In the genomic region with DNA sequence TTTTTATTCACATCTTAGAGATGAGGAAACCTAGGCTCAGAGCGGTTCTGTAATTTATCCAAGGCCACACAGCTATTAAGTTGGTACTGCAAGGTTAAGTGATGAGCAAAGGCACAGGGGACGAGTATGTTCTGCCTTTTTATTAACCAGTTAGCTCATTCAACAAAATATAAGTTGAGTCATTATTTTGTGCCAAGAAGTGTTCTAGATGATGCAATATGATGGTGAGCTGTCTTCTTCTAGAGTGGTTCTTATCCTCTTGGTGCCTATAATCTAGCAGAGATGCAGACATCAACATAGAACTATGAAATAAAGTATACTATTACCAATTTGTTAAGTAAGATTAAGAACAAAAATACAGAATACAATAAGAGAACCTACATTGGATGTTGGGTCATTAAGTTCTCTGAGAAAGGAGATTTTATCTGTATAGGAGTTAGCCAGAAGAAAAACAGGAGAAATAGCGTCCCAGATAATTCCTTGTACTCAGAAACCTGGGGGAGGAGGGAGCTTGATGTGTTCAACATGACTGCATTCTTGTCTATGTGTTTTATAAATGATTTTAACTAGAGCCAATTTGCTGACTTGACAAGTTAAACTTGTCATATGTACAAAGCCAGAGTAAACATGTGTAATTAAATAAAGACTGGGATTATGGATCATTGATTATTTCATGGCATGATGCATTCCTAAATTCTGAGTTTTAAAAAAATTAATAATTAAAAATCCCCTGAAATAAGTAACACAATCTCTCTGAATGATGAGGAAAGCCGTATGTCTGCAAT, we compare ENCODE assay signal across 16 cellular contexts.
DNase-seq lines count a peak whose midpoint lies in the region; ATAC-seq and TF ChIP-seq lines count a peak whose summit lies in the region.
"Had no signal": no experiment of that assay in that cellular context is flagged by ENCODE, and none has a peak within 500 bp of the region (broad histone marks: within the 10 kb centered on the region; RNA-seq: fewer than 3 reads in every experiment).

No MANE protein-coding gene starts in this region.

- no peak for TF ChIP-seq RAD21 in IMR-90 (IDR thresholded peaks at IDR 0.05; ENCODE audit: low read length)

- POLR2A ChIA-PET in IMR-90 (lab: Charles Lee; ENCODE audit: unreplicated experiment) (no interaction called here), PC-3 (lab: Charles Lee; ENCODE audit: unreplicated experiment) (no interaction called here)

- TF ChIP-seq POLR2A in IMR-90 (IDR thresholded peaks at IDR 0.05; ENCODE audit: low read depth, low read length) (no peak), esophagus muscularis mucosa (IDR thresholded peaks at IDR 0.05; ENCODE audit: low read depth) (no peak), heart left ventricle (IDR thresholded peaks at IDR 0.05) (no peak)

- peak overlapping the region; percentile 73 for H4K5ac ChIP-seq in IMR-90 (ENCODE audit: low read depth, low read length)

- no peak overlapping the region; the same call in 1 of the 2 replicates for H3K56ac ChIP-seq in IMR-90 (ENCODE audit: extremely low read depth, insufficient read depth, low read length)

- H3K27ac ChIP-seq in ACC112 (ENCODE audit: low read depth, low read length): peak overlapping the region; percentile 85
- peak overlapping the region; percentile 56; the same call in 1 of the 2 replicates for H3K27ac ChIP-seq in IMR-90 (ENCODE audit: insufficient read depth, low read length)
- peak overlapping the region in 3 of 4 donors; percentile 28 to 64 (median 48) for H3K27ac ChIP-seq in esophagus muscularis mucosa (replicated peaks in 1 of 4)
- H3K27ac ChIP-seq in PC-3 (ENCODE audit: low read length): no peak overlapping the region
- H3K27ac ChIP-seq in heart left ventricle: no peak overlapping the region
- H3K27ac ChIP-seq: KMS-11 had no signal

- H3K79me2 ChIP-seq in ACC112 (ENCODE audit: control insufficient read depth, insufficient read depth, low read length, unreplicated experiment) (no peaks in the 10 kb centered on the region), PC-3 (ENCODE audit: low read length) (no peaks in the 10 kb centered on the region)

- CTCF ChIA-PET in IMR-90 (lab: Yijun Ruan, JAX): interaction anchor here (0.5 kb wide), 1 partner anchor 13 kb away, joined by 4 read pairs; no protein-coding TSS in a partner anchor
- CTCF ChIA-PET in PC-3 (lab: Charles Lee): no interaction called here

- no peaks in the 10 kb centered on the region for H3K9me2 ChIP-seq in PC-3 (replicated peaks; ENCODE audit: low read length)

- peak overlapping the region; percentile 48; the same call in 1 of the 2 replicates for H2AK5ac ChIP-seq in IMR-90 (ENCODE audit: low read depth, low read length)

- H2BK20ac ChIP-seq in IMR-90 (ENCODE audit: low read depth, low read length): peak overlapping the region; percentile 17; the same call in 1 of the 2 replicates

- H4K20me1 ChIP-seq in IMR-90 (ENCODE audit: insufficient read depth, low read length) (no peaks in the 10 kb centered on the region), PC-3 (ENCODE audit: low read length) (no peaks in the 10 kb centered on the region)

- no peak overlapping the region for H4K8ac ChIP-seq in IMR-90 (ENCODE audit: low read depth in 2 of 2, low read length in 2 of 2)

- no peak overlapping the region for H3K9ac ChIP-seq in IMR-90 (ENCODE audit: low read depth, low read length)
- no peak overlapping the region for H3K9ac ChIP-seq in PC-3 (ENCODE audit: low read length)
- H3K9ac ChIP-seq: KMS-11 had no signal

- BruUV-seq in IMR-90 (replicated peaks; lab: Mats Ljungman, UMichigan) (no TSS peak), PC-3 (replicated peaks; lab: Mats Ljungman, UMichigan) (no TSS peak)

- H4K91ac ChIP-seq in IMR-90 (ENCODE audit: insufficient read depth, low read depth, low read length): 0 out of 2 replicates have a peak overlapping the region, but pooled peaks have one; percentile 14

- H2BK15ac ChIP-seq in IMR-90 (ENCODE audit: low read depth, low read length): peak overlapping the region; percentile 41; the same call in 1 of the 3 replicates

- H3K4me3 ChIP-seq in ACC112 (ENCODE audit: low read depth, low read length) (no peak overlapping the region; the same call in 1 of the 2 replicates), IMR-90 (ENCODE audit: insufficient read depth, low read depth, low read length) (no peak overlapping the region), esophagus muscularis mucosa (no peak overlapping the region), PC-3 (ENCODE audit: low read length) (no peak overlapping the region), heart left ventricle (no peak overlapping the region)

- peaks cover 5% of the 10 kb centered on the region; the same call in 1 of the 2 replicates for H3K9me1 ChIP-seq in IMR-90 (ENCODE audit: insufficient read depth, low read length)

- peak overlapping the region; percentile 9 for H2BK120ac ChIP-seq in IMR-90 (ENCODE audit: low read depth, low read length)

- ATAC-seq in IMR-90 (ENCODE audit: low read depth): no peak
- ATAC-seq in HG02840 (IDR thresholded peaks at IDR 0.05; ENCODE audit: low FRiP score, unreplicated experiment): no peak
- ATAC-seq in PC-3: no peak
- ATAC-seq in heart left ventricle: no peak

- H3K23ac ChIP-seq in IMR-90 (ENCODE audit: low read depth, low read length): no peak overlapping the region

- intact Hi-C loops in IMR-90 (cut with micrococcal nuclease) (no loop called here), esophagus muscularis mucosa (cut with DNase I) (no loop called here), PC-3 (cut with micrococcal nuclease) (no loop called here), heart left ventricle (cut with DNase I) (no loop called here)

- in situ Hi-C loops in IMR-90 (cut with MboI; ENCODE audit: low sequenced_read_pairs): no loop called here

- H3K9me3 ChIP-seq in IMR-90 (ENCODE audit: control insufficient read depth, insufficient read depth, low read length): peaks cover 7% of the 10 kb centered on the region
- H3K9me3 ChIP-seq in esophagus muscularis mucosa: no peaks in the 10 kb centered on the region
- no peaks in the 10 kb centered on the region for H3K9me3 ChIP-seq in PC-3 (ENCODE audit: low read length)
- H3K9me3 ChIP-seq in heart left ventricle: no peaks in the 10 kb centered on the region

- no peak overlapping the region for H3K4me2 ChIP-seq in IMR-90 (ENCODE audit: low read depth, low read length)
- no peak overlapping the region for H3K4me2 ChIP-seq in PC-3 (ENCODE audit: low read length)
- H3K4me2 ChIP-seq: KMS-11 had no signal

- no peaks in the 10 kb centered on the region for H3K79me1 ChIP-seq in IMR-90 (ENCODE audit: low read depth in 1 of 2, low read length in 2 of 2)

- H2AFZ ChIP-seq in ACC112 (ENCODE audit: low read length, unreplicated experiment): no peak overlapping the region
- H2AFZ ChIP-seq in IMR-90 (replicated peaks; ENCODE audit: low read length, poor library complexity): no peak overlapping the region
- no peak overlapping the region for H2AFZ ChIP-seq in PC-3 (ENCODE audit: low read length)

- peak; percentile 34 for DNase-seq in IMR-90
- DNase-seq in esophagus muscularis mucosa (ENCODE audit: extremely low spot score): no peak
- DNase-seq in left kidney (ENCODE audit: low read depth, low spot score): peak; percentile 66
- DNase-seq in hypothalamus (lab: John Stamatoyannopoulos, UW): no peak
- DNase-seq in PC-3: no peak
- no peak for DNase-seq in heart left ventricle
- DNase-seq: AML-193, COR-L47, NCI-H1048, NCI-H146, NCI-H2081, NCI-H510A, NCI-H774 had no signal

- peak overlapping the region; percentile 74 for H2BK5ac ChIP-seq in IMR-90 (ENCODE audit: low read depth, low read length, poor library complexity, severe bottlenecking)

- no peaks in the 10 kb centered on the region for H3F3A ChIP-seq in PC-3 (ENCODE audit: low read length, unreplicated experiment)

- TF ChIP-seq EP300 in esophagus muscularis mucosa (IDR thresholded peaks at IDR 0.05): no peak

- dilution Hi-C loops in IMR-90 (cut with HindIII; ENCODE audit: low sequenced_read_pairs, unreplicated experiment): no loop called here

- H3K14ac ChIP-seq in IMR-90 (replicated peaks; ENCODE audit: low read depth, low read length): no peak overlapping the region

- H3K18ac ChIP-seq in IMR-90 (ENCODE audit: low read depth, low read length): peak overlapping the region; percentile 39

- no peak overlapping the region for H2AK9ac ChIP-seq in IMR-90 (replicated peaks; ENCODE audit: low read depth, low read length, poor library complexity)

- TF ChIP-seq CTCF in IMR-90 (conservative IDR thresholded peaks at IDR 0.05; ENCODE audit: low read depth, low read length) (no peak), esophagus muscularis mucosa (IDR thresholded peaks at IDR 0.05) (no peak), PC-3 (conservative IDR thresholded peaks at IDR 0.05; ENCODE audit: low read depth, low read length) (no peak), heart left ventricle (IDR thresholded peaks at IDR 0.05) (no peak)

- H3K4me1 ChIP-seq in ACC112 (ENCODE audit: control insufficient read depth, insufficient read depth, low read length, unreplicated experiment) (peaks cover 25% of the 10 kb centered on the region), IMR-90 (ENCODE audit: control insufficient read depth, insufficient read depth, low read length) (peaks cover 13% of the 10 kb centered on the region), esophagus muscularis mucosa (peaks cover 0 to 21% (median 14%) of the 10 kb centered on the region in 4 donors), PC-3 (ENCODE audit: insufficient read depth, low read length) (no peaks in the 10 kb centered on the region), heart left ventricle (no peaks in the 10 kb centered on the region)

- peaks cover 10% of the 10 kb centered on the region; the same call in 1 of the 2 replicates for H3K36me3 ChIP-seq in ACC112 (ENCODE audit: insufficient read depth, low read length)
- H3K36me3 ChIP-seq in IMR-90 (ENCODE audit: control insufficient read depth, insufficient read depth, low read length): no peaks in the 10 kb centered on the region
- H3K36me3 ChIP-seq in esophagus muscularis mucosa: no peaks in the 10 kb centered on the region
- H3K36me3 ChIP-seq in PC-3 (ENCODE audit: low read depth, low read length): no peaks in the 10 kb centered on the region
- no peaks in the 10 kb centered on the region for H3K36me3 ChIP-seq in heart left ventricle

- H3K4ac ChIP-seq in IMR-90 (ENCODE audit: low read depth, low read length): no peak overlapping the region

- H3K27me3 ChIP-seq in ACC112 (ENCODE audit: insufficient read depth, low read length) (no peaks in the 10 kb centered on the region), IMR-90 (ENCODE audit: control insufficient read depth, insufficient read depth, low read length) (no peaks in the 10 kb centered on the region; the same call in 1 of the 2 replicates), esophagus muscularis mucosa (no peaks in the 10 kb centered on the region), PC-3 (ENCODE audit: low read length) (no peaks in the 10 kb centered on the region), heart left ventricle (peaks cover 0 to 9% (median 0%) of the 10 kb centered on the region in 9 donors)

- 29% methylated on average over 1 of the region's 4 CpGs; no CpG with 5 or more reads in 1 of the 2 experiments for WGBS in IMR-90 (ENCODE audit: extremely low coverage in 2 of 2, insufficient read length in 1 of 2), 2 experiments
- 61% methylated on average over 4 of the region's 4 CpGs for WGBS in esophagus muscularis mucosa
- 74 to 80% (median 74%) methylated on average over 4 of the region's 4 CpGs for WGBS in heart left ventricle, 4 donors

TF ChIP-seq in IMR-90, 13 proteins besides CTCF, POLR2A, EP300 and RAD21 (continues in another document):
- TF ChIP-seq CHD1 (IDR thresholded peaks at IDR 0.05; ENCODE audit: low read depth, low read length): no peak

Comparison
In these comparisons a context has a peak if more than half of its experiments do, and no peak if none do; other contexts are left out.
1. H3K27ac ChIP-seq: peak in ACC112 (single experiment), IMR-90 (single experiment) and esophagus muscularis mucosa (3 of 4); none in PC-3 (single experiment) and heart left ventricle (0 of 12).
2. DNase-seq: peak in IMR-90 (single experiment) and left kidney (single experiment); none in esophagus muscularis mucosa (single experiment), hypothalamus (0 of 51), PC-3 (single experiment) and heart left ventricle (0 of 5).